Comparison of ENCODE assay signal across 8 cellular contexts in the genomic region with DNA sequence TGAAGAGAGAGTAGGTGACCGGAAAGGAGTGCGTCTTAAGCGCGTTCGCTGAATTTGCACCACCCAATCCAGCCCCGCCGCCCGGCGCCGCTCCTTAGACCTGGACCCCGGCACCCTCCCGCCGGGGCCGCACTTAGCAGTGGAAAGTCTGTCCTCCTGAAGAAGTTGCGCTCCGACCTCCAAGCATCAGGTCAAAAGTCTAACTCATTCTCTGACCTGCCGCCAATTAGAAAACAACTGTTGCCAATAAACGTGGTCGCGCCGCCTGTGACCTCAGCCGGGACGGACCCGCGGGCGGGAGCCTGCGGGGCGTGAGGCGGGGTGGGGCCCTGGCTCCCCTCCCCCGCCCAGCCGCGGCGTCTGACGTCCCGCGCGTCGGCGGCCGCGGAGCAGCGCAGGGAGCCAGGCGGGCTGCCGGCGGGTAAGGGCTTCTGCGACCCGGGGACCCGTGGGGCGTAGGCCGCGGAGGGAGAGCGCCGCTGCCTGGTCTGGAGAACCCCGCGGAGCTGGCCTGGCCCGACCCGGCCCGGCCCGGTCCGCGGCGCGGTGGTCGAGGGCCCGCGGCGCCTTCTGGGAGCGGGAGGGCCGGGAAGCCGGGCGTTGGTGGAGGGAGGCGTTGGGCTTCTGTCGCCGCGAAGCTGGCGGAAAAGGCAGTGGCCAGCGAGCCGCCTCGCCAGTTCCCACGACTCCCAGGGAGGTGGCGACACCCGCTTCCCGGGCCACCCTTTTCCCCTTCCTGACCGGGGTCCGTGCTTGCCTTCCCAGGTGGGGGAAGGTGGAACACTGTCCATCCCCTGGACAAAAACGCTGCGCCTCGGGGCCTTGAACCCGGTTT. TPM values are rescaled to one million over a fixed set of nuclear protein-coding genes. Genes with fewer than 3 reads are reported as not detected.
DNase-seq lines count a peak whose midpoint lies in the region; ATAC-seq and TF ChIP-seq lines count a peak whose summit lies in the region.

A gene with protein sequence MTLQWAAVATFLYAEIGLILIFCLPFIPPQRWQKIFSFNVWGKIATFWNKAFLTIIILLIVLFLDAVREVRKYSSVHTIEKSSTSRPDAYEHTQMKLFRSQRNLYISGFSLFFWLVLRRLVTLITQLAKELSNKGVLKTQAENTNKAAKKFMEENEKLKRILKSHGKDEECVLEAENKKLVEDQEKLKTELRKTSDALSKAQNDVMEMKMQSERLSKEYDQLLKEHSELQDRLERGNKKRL (plus strand): TSS at position 366 of the 835 bp plus-strand sequence. CDS start 527 bp downstream, outside the sequence.

- TF ChIP-seq CTCF in Calu3 (IDR thresholded peaks at IDR 0.05; ENCODE audit: unreplicated experiment) (no peak), HL-60 (IDR thresholded peaks at IDR 0.05; ENCODE audit: insufficient read depth, low read length) (no peak)

- no peaks in the 10 kb centered on the region for H3K9me3 Mint-ChIP-seq in Calu3 (ENCODE audit: low read depth, unreplicated experiment)

- peak within 1 kb of the TSS; percentile 70 for H3K4me3 Mint-ChIP-seq in Calu3 (ENCODE audit: low read depth, unreplicated experiment)

- H3K36me3 ChIP-seq in mucosa of rectum (ENCODE audit: control insufficient read depth in 2 of 2, insufficient read depth in 2 of 2, low read length in 2 of 2) = peaks cover 0 to 7% of the 10 kb centered on the region in 2 donors

- no TSS peak for BruUV-seq in Calu3 (replicated peaks; lab: Mats Ljungman, UMichigan)

- peak within 1 kb of the TSS; percentile 86 for H3K4me3 ChIP-seq in HL-60 (replicated peaks; ENCODE audit: insufficient read depth, low read length)
- peak within 1 kb of the TSS; percentile 85 to 96 for H3K4me3 ChIP-seq in mucosa of rectum (ENCODE audit: low read length in 2 of 2)

- DNase-seq in Calu3 (peak; percentile 67), HL-60 (ENCODE audit: low read depth in 1 of 2, low spot score in 1 of 2) (peak in 1 of 2 experiments; percentile 60), OCI-M1 (lab: John Stamatoyannopoulos, UW) (peak; percentile 86), erythroblast (lab: John Stamatoyannopoulos, UW) (peak; percentile 90 to 94)
- DNase-seq in activated T-cell treated with anti-CD3 and anti-CD28 coated beads, Interleukin-2, amount 50 U/mL, for 1 hour = peak; percentile 73
- DNase-seq in stimulated activated CD8-positive, alpha-beta memory T cell treated with anti-CD3 and anti-CD28 coated beads, Interleukin-7, amount 100 ng/mL, for 1 hour (ENCODE audit: low read depth in 2 of 2) = peak; percentile 28 to 33

- H3K27me3 Mint-ChIP-seq in Calu3 (ENCODE audit: unreplicated experiment) = no peaks in the 10 kb centered on the region

- H3K4me1 ChIP-seq in mucosa of rectum (ENCODE audit: control insufficient read depth in 2 of 2, insufficient read depth in 2 of 2, low read length in 2 of 2) = peaks cover 9 to 27% of the 10 kb centered on the region in 2 donors

- H3K9me3 ChIP-seq in mucosa of rectum (ENCODE audit: control insufficient read depth in 2 of 2, low read length in 2 of 2) = no peaks in the 10 kb centered on the region

- peak within 1 kb of the TSS; percentile 88 to 95 for H3K9ac ChIP-seq in mucosa of rectum (ENCODE audit: low read depth in 1 of 2, low read length in 2 of 2)

- no peaks in the 10 kb centered on the region for H3K4me1 Mint-ChIP-seq in Calu3 (ENCODE audit: low read depth, unreplicated experiment)

- peak within 1 kb of the TSS; percentile 75 for H3K27ac ChIP-seq in HL-60 (replicated peaks)
- peak within 1 kb of the TSS; percentile 89 to 94 for H3K27ac ChIP-seq in mucosa of rectum (ENCODE audit: low read depth in 2 of 2, low read length in 2 of 2)

- peak; percentile 94 for TF ChIP-seq POLR2A in erythroblast (IDR thresholded peaks at IDR 0.05; ENCODE audit: low read length)

- no peaks in the 10 kb centered on the region for H3K27me3 ChIP-seq in HL-60 (ENCODE audit: insufficient read depth, poor library complexity, severe bottlenecking)
- H3K27me3 ChIP-seq in mucosa of rectum (ENCODE audit: control insufficient read depth in 2 of 2, insufficient read depth in 2 of 2, low read length in 2 of 2) = no peaks in the 10 kb centered on the region

- CTCF ChIA-PET in Calu3 (lab: Charles Lee) = no interaction called here

- peaks cover 16% of the 10 kb centered on the region for H3K36me3 Mint-ChIP-seq in Calu3 (ENCODE audit: insufficient read depth, unreplicated experiment)

- peak; percentile 94 for ATAC-seq in GM19463 (IDR thresholded peaks at IDR 0.05; ENCODE audit: unreplicated experiment)

- peak within 1 kb of the TSS; percentile 56 for H3K27ac Mint-ChIP-seq in Calu3 (ENCODE audit: unreplicated experiment)

- intact Hi-C loops in Calu3 (cut with micrococcal nuclease; ENCODE audit: unreplicated experiment) = loop anchor here (10.0 kb wide), 1 partner anchor 145 kb away; no protein-coding TSS in a partner anchor

RNA-seq across cellular contexts. Expression of the gene that starts here (rescaled TPM):
- 16.5 and 17.6 TPM in 2 replicates for total RNA-seq in Calu3 (2022)
